Comparison of ENCODE assay signal across 21 cellular contexts in genomic region chr15:84822774-84823579, GRCh38. TPM values are rescaled to one million over a fixed set of nuclear protein-coding genes. Genes with fewer than 3 reads are reported as not detected.
DNase-seq lines count a peak whose midpoint lies in the region; ATAC-seq and TF ChIP-seq lines count a peak whose summit lies in the region.
"Had no signal": no experiment of that assay in that cellular context is flagged by ENCODE, and none has a peak within 500 bp of the region (broad histone marks: within the 10 kb centered on the region; RNA-seq: fewer than 3 reads in every experiment).

No MANE protein-coding gene starts in this region.

- TF ChIP-seq POLR2A in vagina (IDR thresholded peaks at IDR 0.05) (no peak), tibial nerve (IDR thresholded peaks at IDR 0.05) (no peak)

- H3K9me3 ChIP-seq in left ventricle myocardium inferior (replicated peaks) = no peaks in the 10 kb centered on the region
- no peaks in the 10 kb centered on the region for H3K9me3 ChIP-seq in vagina
- H3K9me3 ChIP-seq in tibial nerve = no peaks in the 10 kb centered on the region
- H3K9me3 ChIP-seq: colonic mucosa, left lung had no signal

- H3K4me3 ChIP-seq in left ventricle myocardium inferior (peak overlapping the region; percentile 37), rectal smooth muscle tissue (ENCODE audit: low read length) (no peak overlapping the region), vagina (no peak overlapping the region), tibial nerve (no peak overlapping the region)
- H3K4me3 ChIP-seq: colonic mucosa, left lung had no signal

- H3K36me3 ChIP-seq in left ventricle myocardium inferior = peaks cover 9% of the 10 kb centered on the region
- no peaks in the 10 kb centered on the region for H3K36me3 ChIP-seq in rectal smooth muscle tissue (ENCODE audit: control insufficient read depth, insufficient read depth, low read length)
- no peaks in the 10 kb centered on the region for H3K36me3 ChIP-seq in vagina
- H3K36me3 ChIP-seq in tibial nerve = no peaks in the 10 kb centered on the region
- H3K36me3 ChIP-seq: colonic mucosa, left lung had no signal

- DNase-seq in left ventricle myocardium inferior (no peak), Right ventricle myocardium superior (no peak), endothelial cell (ENCODE audit: low spot score) (no peak), vagina (ENCODE audit: extremely low spot score in 2 of 2) (no peak), tibial nerve (ENCODE audit: low spot score in 2 of 2) (no peak), middle frontal gyrus (ENCODE audit: extremely low spot score, low spot score) (no peak)
- no peak for DNase-seq in effector CD8-positive, alpha-beta T cell (lab: John Stamatoyannopoulos, UW)
- DNase-seq: ACHN; activated B cell treated with CpG ODN at 0.5 μM for 24 hours; activated CD8-positive, alpha-beta T cell treated with anti-CD3 and anti-CD28 coated beads for 36 hours; activated T-cell treated with anti-CD3 and anti-CD28 coated beads, Interleukin-2, amount 50 U/mL, for 48 hours; colonic mucosa; foreskin melanocyte; left lung; NCI-H1436 treated with DMSO at 0.1 percent for 48 hours; NCI-H446 treated with DMSO at 0.1 percent for 48 hours; SHP77 treated with DMSO at 0.1 percent for 48 hours; T-helper 2 cell had no signal

- WGBS in tibial nerve, 2 donors = 76 to 77% methylated on average over 6 of the region's 6 CpGs

- H3K27ac Mint-ChIP-seq in endothelial cell (ENCODE audit: unreplicated experiment) = peak overlapping the region; percentile 52
- H3K27ac Mint-ChIP-seq: activated B cell treated with CpG ODN at 0.5 μM for 24 hours; activated CD8-positive, alpha-beta T cell treated with anti-CD3 and anti-CD28 coated beads for 36 hours; CD14-positive monocyte had no signal

- H3K9me3 Mint-ChIP-seq in endothelial cell (ENCODE audit: unreplicated experiment) = no peaks in the 10 kb centered on the region
- H3K9me3 Mint-ChIP-seq: activated B cell treated with CpG ODN at 0.5 μM for 24 hours; activated CD8-positive, alpha-beta T cell treated with anti-CD3 and anti-CD28 coated beads for 36 hours; activated naive CD4-positive, alpha-beta T cell treated with anti-CD3 and anti-CD28 coated beads, Interleukin-2, amount 50 U/mL, for 72 hours; CD14-positive monocyte had no signal

- TF ChIP-seq EP300 in tibial nerve (IDR thresholded peaks at IDR 0.05) = no peak

- peaks cover 57% of the 10 kb centered on the region for H3K4me1 Mint-ChIP-seq in endothelial cell (ENCODE audit: unreplicated experiment)
- H3K4me1 Mint-ChIP-seq: activated B cell treated with CpG ODN at 0.5 μM for 24 hours had no signal

- no peak for ATAC-seq in Right ventricle myocardium superior (ENCODE audit: poor library complexity)
- ATAC-seq: activated CD8-positive, alpha-beta T cell treated with anti-CD3 and anti-CD28 coated beads for 36 hours; activated naive CD4-positive, alpha-beta T cell treated with anti-CD3 and anti-CD28 coated beads, Interleukin-2, amount 50 U/mL, for 72 hours; left lung had no signal

- H3K36me3 Mint-ChIP-seq in endothelial cell (ENCODE audit: low read depth, unreplicated experiment) = peaks cover 14% of the 10 kb centered on the region
- H3K36me3 Mint-ChIP-seq: activated naive CD4-positive, alpha-beta T cell treated with anti-CD3 and anti-CD28 coated beads, Interleukin-2, amount 50 U/mL, for 72 hours; CD14-positive monocyte had no signal

- H3K27ac ChIP-seq in left ventricle myocardium inferior (replicated peaks) (peak overlapping the region; percentile 95), rectal smooth muscle tissue (ENCODE audit: low read depth, low read length) (peak overlapping the region; percentile 45), vagina (peak overlapping the region; percentile 59), tibial nerve (no peak overlapping the region)
- H3K27ac ChIP-seq: colonic mucosa had no signal

- no peak overlapping the region for H3K9ac ChIP-seq in rectal smooth muscle tissue (ENCODE audit: low read length)

- TF ChIP-seq CTCF in left ventricle myocardium inferior (IDR thresholded peaks at IDR 0.05; ENCODE audit: borderline replicate concordance) (no peak), endothelial cell (IDR thresholded peaks at IDR 0.05; ENCODE audit: unreplicated experiment) (no peak), vagina (IDR thresholded peaks at IDR 0.05) (no peak), tibial nerve (IDR thresholded peaks at IDR 0.05) (no peak)

- intact Hi-C loops in left ventricle myocardium inferior (cut with micrococcal nuclease) = no loop called here
- intact Hi-C loops in Right ventricle myocardium superior (cut with DNase I) = no loop called here
- intact Hi-C loops in vagina (cut with DNase I) = loop anchor here (5.0 kb wide), 1 partner anchor 76 kb away; the partner anchor contains the start of gene ZNF592

- H3K27me3 Mint-ChIP-seq in endothelial cell (ENCODE audit: unreplicated experiment) = peaks cover 17% of the 10 kb centered on the region

- H3K4me3 Mint-ChIP-seq in endothelial cell (ENCODE audit: unreplicated experiment) = no peak overlapping the region
- H3K4me3 Mint-ChIP-seq: activated B cell treated with CpG ODN at 0.5 μM for 24 hours; activated CD8-positive, alpha-beta T cell treated with anti-CD3 and anti-CD28 coated beads for 36 hours; CD14-positive monocyte had no signal

- H3K4me1 ChIP-seq in left ventricle myocardium inferior (peaks cover 100% of the 10 kb centered on the region), rectal smooth muscle tissue (ENCODE audit: control insufficient read depth, insufficient read depth, low read length) (peaks cover 31% of the 10 kb centered on the region), vagina (peaks cover 62% of the 10 kb centered on the region), tibial nerve (peaks cover 0 to 80% (median 7%) of the 10 kb centered on the region in 4 donors)
- H3K4me1 ChIP-seq: colonic mucosa had no signal

- H3K27me3 ChIP-seq in left ventricle myocardium inferior (ENCODE audit: low read depth) (no peaks in the 10 kb centered on the region), rectal smooth muscle tissue (ENCODE audit: control insufficient read depth, insufficient read depth, low read length) (no peaks in the 10 kb centered on the region), vagina (no peaks in the 10 kb centered on the region), tibial nerve (no peaks in the 10 kb centered on the region)
- H3K27me3 ChIP-seq: colonic mucosa, left lung had no signal

RNA-seq across cellular contexts. Expression of gene ALPK3, which starts 5.8 kb away (rescaled TPM):
- 181 TPM for total RNA-seq in left ventricle myocardium inferior
- total RNA-seq in Right ventricle myocardium superior = 114 TPM
- total RNA-seq in endothelial cell (ENCODE audit: unreplicated experiment) = 94.2 TPM
- 2.5 TPM for total RNA-seq in vagina
- 1 to 10 TPM; 2.4 to 7.1 (median 4.7) TPM for total RNA-seq in tibial nerve

Comparison
In these comparisons a context has a peak if more than half of its experiments do, and no peak if none do; other contexts are left out.
1. H3K27ac ChIP-seq: peak in left ventricle myocardium inferior (single experiment), rectal smooth muscle tissue (single experiment) and vagina (single experiment); none in tibial nerve (0 of 4).
2. RNA of gene ALPK3, which starts 5.8 kb away (total RNA-seq): 181 TPM in left ventricle myocardium inferior (single experiment), 114 TPM in Right ventricle myocardium superior (single experiment) and 94.2 TPM in endothelial cell (single experiment); 2.4 to 7.1 TPM in tibial nerve and 2.5 TPM in vagina (single experiment); every median in the first group is over 10 times any median in the second.